1 cellular context compared by ENCODE assay signal in the genomic region with DNA sequence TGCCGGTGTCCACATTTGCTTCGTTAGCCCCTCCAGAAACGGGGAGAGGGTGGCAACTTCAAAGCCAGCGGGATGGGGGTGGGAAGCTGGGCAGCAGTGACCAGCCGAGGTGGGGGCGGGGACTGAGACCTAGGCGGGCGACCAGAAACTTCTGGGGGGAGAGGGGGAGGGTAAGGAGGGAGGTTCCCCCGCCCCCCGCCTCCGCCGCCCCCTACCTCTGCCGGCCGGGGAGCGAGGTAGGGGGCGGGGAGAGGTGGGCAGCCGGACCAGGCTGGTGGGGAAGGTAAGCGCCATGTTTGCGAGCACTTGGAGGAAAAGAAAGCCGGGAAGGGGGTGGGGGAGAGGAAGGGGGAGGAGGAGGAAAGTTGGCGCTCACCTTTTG.
TF ChIP-seq lines count a peak whose summit lies in the region.

No MANE protein-coding gene starts in this region.

TF ChIP-seq in K562, 482 proteins besides CTCF, POLR2A, EP300 and RAD21 (continued from another document):
- TF ChIP-seq PHF8 (IDR thresholded peaks at IDR 0.05; ENCODE audit: borderline replicate concordance, low read length) (0 out of 2 replicates have a peak, but pooled peaks have one; percentile 2), TAF1 (IDR thresholded peaks at IDR 0.05; ENCODE audit: control insufficient read depth, extremely low read depth, insufficient read depth, low read length, severe bottlenecking) (peak; percentile 44), EGR1 (conservative IDR thresholded peaks at IDR 0.05) (peak; percentile 50; the same call in 1 of the 2 replicates), KDM1A (IDR thresholded peaks at IDR 0.05) (peak in 1 of 2 experiments; percentile 25; a peak in 1 of 4 replicates), THRAP3 (IDR thresholded peaks at IDR 0.05; ENCODE audit: borderline replicate concordance) (no peak), KDM5B (IDR thresholded peaks at IDR 0.05; ENCODE audit: insufficient replicate concordance, low read depth, low read length) (peak; percentile 31), KAT8 (IDR thresholded peaks at IDR 0.05; ENCODE audit: low read depth) (no peak), YY1 (IDR thresholded peaks at IDR 0.05; ENCODE audit: borderline replicate concordance in 1 of 3, control insufficient read depth in 1 of 3, extremely low read depth in 1 of 3, insufficient read depth in 3 of 3, insufficient read length in 1 of 3, insufficient replicate concordance in 2 of 3, low read depth in 1 of 3, low read length in 2 of 3) (peak in 2 of 3 experiments; percentile 38 to 58)
- TF ChIP-seq, protein P1, sequence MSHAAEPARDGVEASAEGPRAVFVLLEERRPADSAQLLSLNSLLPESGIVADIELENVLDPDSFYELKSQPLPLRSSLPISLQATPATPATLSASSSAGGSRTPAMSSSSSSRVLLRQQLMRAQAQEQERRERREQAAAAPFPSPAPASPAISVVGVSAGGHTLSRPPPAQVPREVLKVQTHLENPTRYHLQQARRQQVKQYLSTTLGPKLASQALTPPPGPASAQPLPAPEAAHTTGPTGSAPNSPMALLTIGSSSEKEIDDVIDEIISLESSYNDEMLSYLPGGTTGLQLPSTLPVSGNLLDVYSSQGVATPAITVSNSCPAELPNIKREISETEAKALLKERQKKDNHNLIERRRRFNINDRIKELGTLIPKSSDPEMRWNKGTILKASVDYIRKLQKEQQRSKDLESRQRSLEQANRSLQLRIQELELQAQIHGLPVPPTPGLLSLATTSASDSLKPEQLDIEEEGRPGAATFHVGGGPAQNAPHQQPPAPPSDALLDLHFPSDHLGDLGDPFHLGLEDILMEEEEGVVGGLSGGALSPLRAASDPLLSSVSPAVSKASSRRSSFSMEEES (CRISPR knock-in tag; IDR thresholded peaks at IDR 0.05): no peak
- TF ChIP-seq, protein P2, sequence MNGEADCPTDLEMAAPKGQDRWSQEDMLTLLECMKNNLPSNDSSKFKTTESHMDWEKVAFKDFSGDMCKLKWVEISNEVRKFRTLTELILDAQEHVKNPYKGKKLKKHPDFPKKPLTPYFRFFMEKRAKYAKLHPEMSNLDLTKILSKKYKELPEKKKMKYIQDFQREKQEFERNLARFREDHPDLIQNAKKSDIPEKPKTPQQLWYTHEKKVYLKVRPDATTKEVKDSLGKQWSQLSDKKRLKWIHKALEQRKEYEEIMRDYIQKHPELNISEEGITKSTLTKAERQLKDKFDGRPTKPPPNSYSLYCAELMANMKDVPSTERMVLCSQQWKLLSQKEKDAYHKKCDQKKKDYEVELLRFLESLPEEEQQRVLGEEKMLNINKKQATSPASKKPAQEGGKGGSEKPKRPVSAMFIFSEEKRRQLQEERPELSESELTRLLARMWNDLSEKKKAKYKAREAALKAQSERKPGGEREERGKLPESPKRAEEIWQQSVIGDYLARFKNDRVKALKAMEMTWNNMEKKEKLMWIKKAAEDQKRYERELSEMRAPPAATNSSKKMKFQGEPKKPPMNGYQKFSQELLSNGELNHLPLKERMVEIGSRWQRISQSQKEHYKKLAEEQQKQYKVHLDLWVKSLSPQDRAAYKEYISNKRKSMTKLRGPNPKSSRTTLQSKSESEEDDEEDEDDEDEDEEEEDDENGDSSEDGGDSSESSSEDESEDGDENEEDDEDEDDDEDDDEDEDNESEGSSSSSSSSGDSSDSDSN (IDR thresholded peaks at IDR 0.05; ENCODE audit: borderline replicate concordance in 1 of 2, low read depth in 2 of 2, low read length in 2 of 2): no peak
